Comparison of ENCODE assay signal across 23 cellular contexts in genomic region chr10:125865120-125865519, GRCh38. TPM values are rescaled to one million over a fixed set of nuclear protein-coding genes. Genes with fewer than 3 reads are reported as not detected.
DNase-seq lines count a peak whose midpoint lies in the region; ATAC-seq, FAIRE-seq and TF ChIP-seq lines count a peak whose summit lies in the region.
"Had no signal": no experiment of that assay in that cellular context is flagged by ENCODE, and none has a peak within 500 bp of the region (broad histone marks: within the 10 kb centered on the region; RNA-seq: fewer than 3 reads in every experiment).

No MANE protein-coding gene starts in this region.

- no peak overlapping the region for H2BK5ac ChIP-seq in IMR-90 (ENCODE audit: low read depth, low read length, poor library complexity, severe bottlenecking)

- TF ChIP-seq RAD21 in A549 (conservative IDR thresholded peaks at IDR 0.05 in 1 of 2, IDR thresholded peaks at IDR 0.05 in 1 of 2) (no peak), IMR-90 (IDR thresholded peaks at IDR 0.05; ENCODE audit: low read length) (no peak)

- H3K27me3 ChIP-seq in BLaER1 = no peaks in the 10 kb centered on the region
- no peaks in the 10 kb centered on the region for H3K27me3 ChIP-seq in IMR-90 (ENCODE audit: control insufficient read depth, insufficient read depth, low read length)
- H3K27me3 ChIP-seq in foreskin keratinocyte = no peaks in the 10 kb centered on the region

- BruUV-seq in IMR-90 (replicated peaks; lab: Mats Ljungman, UMichigan) = no TSS peak

- dilution Hi-C loops in IMR-90 (cut with HindIII; ENCODE audit: low sequenced_read_pairs, unreplicated experiment) = no loop called here

- H4K5ac ChIP-seq in IMR-90 (ENCODE audit: low read depth, low read length) = no peak overlapping the region

- H2BK15ac ChIP-seq in IMR-90 (ENCODE audit: low read depth, low read length) = no peak overlapping the region

- FAIRE-seq in A549 (lab: Jason Lieb, UNC) = no peak
- FAIRE-seq: A204.1, G401.6, GM12891, GM19239 had no signal

- H3K4ac ChIP-seq in IMR-90 (ENCODE audit: low read depth, low read length) = no peak overlapping the region

- DNase-seq in A549 (ENCODE audit: low read depth in 1 of 2, low spot score in 1 of 2) = no peak
- DNase-seq in IMR-90 = no peak
- DNase-seq in foreskin keratinocyte = no peak
- no peak for DNase-seq in C1 segment of cervical spinal cord (lab: John Stamatoyannopoulos, UW)
- DNase-seq in occipital lobe (lab: John Stamatoyannopoulos, UW) = no peak
- DNase-seq: 8988T; AML-193; CD4-positive, alpha-beta memory T cell; CD4-positive, CD25-positive, alpha-beta regulatory T cell; CD8-positive, alpha-beta memory T cell; COR-L47; DMS 273 treated with DMSO at 0.1 percent for 48 hours; DMS153; DMS53; DMS79 treated with DMSO at 0.1 percent for 48 hours; GF-D8 had no signal

- no peak for TF ChIP-seq POLR2A in A549 (IDR thresholded peaks at IDR 0.05; ENCODE audit: low read length)
- no peak for TF ChIP-seq POLR2A in IMR-90 (IDR thresholded peaks at IDR 0.05; ENCODE audit: low read depth, low read length)

- H2BK20ac ChIP-seq in IMR-90 (ENCODE audit: low read depth, low read length) = no peak overlapping the region

- no peak for TF ChIP-seq CTCF in A549 (IDR thresholded peaks at IDR 0.05)
- no peak for TF ChIP-seq CTCF in IMR-90 (conservative IDR thresholded peaks at IDR 0.05; ENCODE audit: low read depth, low read length)
- TF ChIP-seq CTCF in foreskin keratinocyte (conservative IDR thresholded peaks at IDR 0.05) = no peak

- H2AK9ac ChIP-seq in IMR-90 (replicated peaks; ENCODE audit: low read depth, low read length, poor library complexity) = no peak overlapping the region

- H4K20me1 ChIP-seq in BLaER1 (0 out of 2 replicates have a peak, but pooled peaks cover 7% of the 10 kb centered on the region), IMR-90 (ENCODE audit: insufficient read depth, low read length) (peaks cover 4% of the 10 kb centered on the region; the same call in 1 of the 2 replicates)

- H3K9me3 ChIP-seq in A549 (no peaks in the 10 kb centered on the region), BLaER1 (no peaks in the 10 kb centered on the region), IMR-90 (ENCODE audit: control insufficient read depth, insufficient read depth, low read length) (no peaks in the 10 kb centered on the region)

- H3K9me1 ChIP-seq in IMR-90 (ENCODE audit: insufficient read depth, low read length) = peaks cover 2% of the 10 kb centered on the region; the same call in 1 of the 2 replicates

- no peak overlapping the region for H3K18ac ChIP-seq in IMR-90 (ENCODE audit: low read depth, low read length)

- no peak for TF ChIP-seq EP300 in A549 (IDR thresholded peaks at IDR 0.05)

- no peak overlapping the region for H3K4me2 ChIP-seq in A549
- H3K4me2 ChIP-seq in BLaER1 = peak overlapping the region; percentile 64
- no peak overlapping the region for H3K4me2 ChIP-seq in IMR-90 (ENCODE audit: low read depth, low read length)

- CTCF ChIA-PET in A549 (lab: Yijun Ruan, JAX) (interaction anchor here (1.6 to 2.1 kb wide), 3 partner anchors 9 to 847 kb away, joined by 3 to 11 read pairs (median 8); no protein-coding TSS in a partner anchor), IMR-90 (lab: Yijun Ruan, JAX) (interaction anchor here (0.6 to 0.7 kb wide), 3 partner anchors 25 to 508 kb away, joined by 3 read pairs; no protein-coding TSS in a partner anchor)

- H3K9ac ChIP-seq in BLaER1 (peak overlapping the region; percentile 12; the same call in 1 of the 2 replicates), IMR-90 (ENCODE audit: low read depth, low read length) (no peak overlapping the region)

- H3K4me3 ChIP-seq in A549 (no peak overlapping the region), BLaER1 (no peak overlapping the region), IMR-90 (ENCODE audit: insufficient read depth, low read depth, low read length) (no peak overlapping the region)

- H3K56ac ChIP-seq in IMR-90 (ENCODE audit: extremely low read depth, insufficient read depth, low read length) = no peak overlapping the region

- peaks cover 0 to 3% of the 10 kb centered on the region in 2 experiments; a peak in 2 of 4 replicates for H3K79me1 ChIP-seq in IMR-90 (ENCODE audit: low read depth in 1 of 2, low read length in 2 of 2)

- no peak overlapping the region for H3K14ac ChIP-seq in IMR-90 (replicated peaks; ENCODE audit: low read depth, low read length)

- no peak overlapping the region for H3K23ac ChIP-seq in IMR-90 (ENCODE audit: low read depth, low read length)

- in situ Hi-C loops in IMR-90 (cut with MboI; ENCODE audit: low sequenced_read_pairs) = no loop called here

- H3K36me3 ChIP-seq in BLaER1 (peaks cover 33% of the 10 kb centered on the region), IMR-90 (ENCODE audit: control insufficient read depth, insufficient read depth, low read length) (peaks cover 17% of the 10 kb centered on the region)

- H4K8ac ChIP-seq in IMR-90 (ENCODE audit: low read depth in 2 of 2, low read length in 2 of 2) = no peak overlapping the region

- no peak overlapping the region for H2AFZ ChIP-seq in IMR-90 (replicated peaks; ENCODE audit: low read length, poor library complexity)

- no peak overlapping the region for H4K91ac ChIP-seq in IMR-90 (ENCODE audit: insufficient read depth, low read depth, low read length)

- no peak overlapping the region for H3K27ac ChIP-seq in A549
- 0 out of 2 replicates have a peak overlapping the region, but pooled peaks have one; percentile 38 for H3K27ac ChIP-seq in BLaER1
- H3K27ac ChIP-seq in IMR-90 (ENCODE audit: insufficient read depth, low read length) = no peak overlapping the region
- no peak overlapping the region for H3K27ac ChIP-seq in foreskin keratinocyte

- H3K4me1 ChIP-seq in A549 (0 out of 3 replicates have a peak, but pooled peaks cover 4% of the 10 kb centered on the region), BLaER1 (peaks cover 27% of the 10 kb centered on the region), IMR-90 (ENCODE audit: control insufficient read depth, insufficient read depth, low read length) (peaks cover 2% of the 10 kb centered on the region; the same call in 1 of the 2 replicates), foreskin keratinocyte (peaks cover 7% of the 10 kb centered on the region)

- POLR2A ChIA-PET in A549 (lab: Yijun Ruan, JAX) = interaction anchor here (0.6 kb wide), 1 partner anchor 11 kb away, joined by 8 read pairs; no protein-coding TSS in a partner anchor
- POLR2A ChIA-PET in IMR-90 (lab: Charles Lee; ENCODE audit: unreplicated experiment) = no interaction called here

- 89% methylated on average over 3 of the region's 3 CpGs for WGBS in A549 (ENCODE audit: missing lambda C conversion rate)
- 100% methylated on average over 1 of the region's 3 CpGs; no CpG with 5 or more reads in 1 of the 2 experiments for WGBS in IMR-90 (ENCODE audit: extremely low coverage in 2 of 2, insufficient read length in 1 of 2), 2 experiments

- H2AK5ac ChIP-seq in IMR-90 (ENCODE audit: low read depth, low read length) = no peak overlapping the region

- intact Hi-C loops in IMR-90 (cut with micrococcal nuclease) = loop anchor here (5.0 kb wide), 3 partner anchors 117 to 882 kb away; no protein-coding TSS in a partner anchor

- H2BK120ac ChIP-seq in IMR-90 (ENCODE audit: low read depth, low read length) = no peak overlapping the region

- ATAC-seq in A549 (no peak), IMR-90 (ENCODE audit: low read depth) (no peak), foreskin keratinocyte (no peak)

RNA-seq across cellular contexts. Expression of gene DHX32, which starts 16.0 kb away (rescaled TPM):
- 59.2 and 61.8 TPM in 2 replicates for polyA plus RNA-seq in A549 (2011; rRNA removed)
- polyA plus RNA-seq in A549 (2012; cell fraction: cytosol; rRNA removed) = 14.3 and 16.2 TPM in 2 replicates
- 10.0 and 15.6 TPM in 2 replicates for polyA plus RNA-seq in A549 (2012; cell fraction: nucleus; rRNA removed)
- 28.2 to 40.5 TPM (median 37.4 TPM) in 3 replicates for polyA plus RNA-seq in A549 (2017; fragmentation: RNase III; extraction: RNeasy Plus Mini Kit Qiagen cat#74134 plus additional on column Dnase treatment)
- 32.2 and 34.6 TPM in 2 replicates for polyA minus RNA-seq in A549 (2011; rRNA and poly(A)+ RNA removed)
- 27.8 and 35.0 TPM in 2 replicates for total RNA-seq in IMR-90 (2012; rRNA removed)
- 11.5 and 15.6 TPM in 2 replicates for polyA plus RNA-seq in IMR-90 (2012; rRNA removed)
- 4.6 and 5.6 TPM in 2 replicates for polyA plus RNA-seq in IMR-90 (2012; cell fraction: cytosol; rRNA removed)
- polyA plus RNA-seq in IMR-90 (2012; cell fraction: nucleus; rRNA removed; ENCODE audit: low replicate concordance) = 4.2 and 27.9 TPM in 2 replicates
- 40.0 and 43.1 TPM in 2 replicates for total RNA-seq in foreskin keratinocyte
- polyA plus RNA-seq in foreskin keratinocyte = 21.3 and 23.8 TPM in 2 replicates
- 20.4 TPM for total RNA-seq in occipital lobe

RNA-seq across cellular contexts. Expression of gene FANK1, which starts 31.2 kb away (rescaled TPM):
- polyA plus RNA-seq in A549 (2011; rRNA removed) = 4.3 and 5.3 TPM in 2 replicates
- 1.6 and 2.1 TPM in 2 replicates for polyA plus RNA-seq in A549 (2012; cell fraction: cytosol; rRNA removed)
- polyA plus RNA-seq in A549 (2012; cell fraction: nucleus; rRNA removed) = 1.8 and 5.4 TPM in 2 replicates
- polyA plus RNA-seq in A549 (2017; fragmentation: RNase III; extraction: RNeasy Plus Mini Kit Qiagen cat#74134 plus additional on column Dnase treatment) = 3.4 to 5.6 TPM (median 4.1 TPM) in 3 replicates
- polyA minus RNA-seq in A549 (2011; rRNA and poly(A)+ RNA removed) = 3.9 and 5.4 TPM in 2 replicates
- 0.90 and 1.9 TPM in 2 replicates for total RNA-seq in IMR-90 (2012; rRNA removed)
- 2.0 and 2.2 TPM in 2 replicates for polyA plus RNA-seq in IMR-90 (2012; rRNA removed)
- 0.56 and 0.67 TPM in 2 replicates for polyA plus RNA-seq in IMR-90 (2012; cell fraction: cytosol; rRNA removed)
- polyA plus RNA-seq in IMR-90 (2012; cell fraction: nucleus; rRNA removed; ENCODE audit: low replicate concordance) = 1.0 and 7.5 TPM in 2 replicates
- total RNA-seq in foreskin keratinocyte = 4.1 and 5.8 TPM in 2 replicates
- polyA plus RNA-seq in foreskin keratinocyte = 3.3 and 5.8 TPM in 2 replicates
- 2.5 TPM for total RNA-seq in occipital lobe
- total RNA-seq: B cell had no signal
- polyA plus RNA-seq: CD14-positive monocyte; CD4-positive, alpha-beta memory T cell; CD8-positive, alpha-beta memory T cell had no signal

RNA-seq across cellular contexts. Expression of gene BCCIP, which starts 41.8 kb away (rescaled TPM):
- polyA plus RNA-seq in A549 (2011; rRNA removed) = 74.0 and 130 TPM in 2 replicates
- polyA plus RNA-seq in A549 (2012; cell fraction: cytosol; rRNA removed) = 34.7 and 47.0 TPM in 2 replicates
- 9.4 and 14.5 TPM in 2 replicates for polyA plus RNA-seq in A549 (2012; cell fraction: nucleus; rRNA removed)
- polyA plus RNA-seq in A549 (2017; fragmentation: RNase III; extraction: RNeasy Plus Mini Kit Qiagen cat#74134 plus additional on column Dnase treatment) = 140 to 170 TPM (median 142 TPM) in 3 replicates
- polyA minus RNA-seq in A549 (2011; rRNA and poly(A)+ RNA removed) = 18.0 and 21.0 TPM in 2 replicates
- 31.9 and 65.8 TPM in 2 replicates for total RNA-seq in IMR-90 (2012; rRNA removed)
- 42.4 and 49.2 TPM in 2 replicates for polyA plus RNA-seq in IMR-90 (2012; rRNA removed)
- polyA plus RNA-seq in IMR-90 (2012; cell fraction: cytosol; rRNA removed) = 5.4 and 9.3 TPM in 2 replicates
- polyA plus RNA-seq in IMR-90 (2012; cell fraction: nucleus; rRNA removed; ENCODE audit: low replicate concordance) = 3.4 and 15.5 TPM in 2 replicates
- 87.3 and 111 TPM in 2 replicates for total RNA-seq in foreskin keratinocyte
- 84.5 and 119 TPM in 2 replicates for polyA plus RNA-seq in foreskin keratinocyte
- total RNA-seq in occipital lobe = 33.8 TPM

RNA-seq across cellular contexts. Expression of gene UROS, which starts 42.1 kb away (rescaled TPM):
- polyA plus RNA-seq in A549 (2011; rRNA removed) (53.6 and 71.1 TPM in 2 replicates), A549 (2017; fragmentation: RNase III; extraction: RNeasy Plus Mini Kit Qiagen cat#74134 plus additional on column Dnase treatment) (50.2 to 52.9 TPM (median 51.1 TPM) in 3 replicates), IMR-90 (2012; rRNA removed) (48.7 and 50.4 TPM in 2 replicates), foreskin keratinocyte (57.1 and 58.9 TPM in 2 replicates)
- 44.1 and 50.7 TPM in 2 replicates for polyA plus RNA-seq in A549 (2012; cell fraction: cytosol; rRNA removed)
- 67.1 and 71.3 TPM in 2 replicates for polyA plus RNA-seq in A549 (2012; cell fraction: nucleus; rRNA removed)
- 33.6 and 35.4 TPM in 2 replicates for polyA minus RNA-seq in A549 (2011; rRNA and poly(A)+ RNA removed)
- total RNA-seq in IMR-90 (2012; rRNA removed) (56.5 and 63.6 TPM in 2 replicates), foreskin keratinocyte (56.2 and 58.3 TPM in 2 replicates), occipital lobe (44.8 TPM)
- polyA plus RNA-seq in IMR-90 (2012; cell fraction: cytosol; rRNA removed) = 46.6 and 47.3 TPM in 2 replicates
- polyA plus RNA-seq in IMR-90 (2012; cell fraction: nucleus; rRNA removed; ENCODE audit: low replicate concordance) = 48.8 and 50.3 TPM in 2 replicates
